21 cellular contexts compared by ENCODE assay signal in genomic region chr3:47042231-47042791, GRCh38.
"Had no signal": no experiment of that assay in that cellular context is flagged by ENCODE, and none has a peak within 500 bp of the region (broad histone marks: within the 10 kb centered on the region; RNA-seq: fewer than 3 reads in every experiment).

No MANE protein-coding gene starts in this region.

- H3K27ac Mint-ChIP-seq: activated CD8-positive, alpha-beta memory T cell treated with anti-CD3 and anti-CD28 coated beads, Interleukin-2, amount 10 ng/mL, durations not matched to agents 7 days and 5 days; activated naive CD8-positive, alpha-beta T cell treated with anti-CD3 and anti-CD28 coated beads, Interleukin-2, amount 10 ng/mL, durations not matched to agents 7 days and 5 days; neural progenitor cell had no signal

- H3K9me3 Mint-ChIP-seq: activated naive CD8-positive, alpha-beta T cell treated with anti-CD3 and anti-CD28 coated beads, Interleukin-2, amount 10 ng/mL, durations not matched to agents 7 days and 5 days; brain; neural progenitor cell had no signal

- H3K9me3 ChIP-seq: colonic mucosa, esophagus squamous epithelium, pancreas had no signal

- ATAC-seq: activated CD8-positive, alpha-beta memory T cell treated with anti-CD3 and anti-CD28 coated beads, Interleukin-2, amount 10 ng/mL, durations not matched to agents 7 days and 5 days; left ventricle myocardium superior; pancreas had no signal

- H3K4me2 ChIP-seq: neural progenitor cell had no signal

- H3K4me3 Mint-ChIP-seq: activated CD8-positive, alpha-beta memory T cell treated with anti-CD3 and anti-CD28 coated beads, Interleukin-2, amount 10 ng/mL, durations not matched to agents 7 days and 5 days; activated naive CD8-positive, alpha-beta T cell treated with anti-CD3 and anti-CD28 coated beads, Interleukin-2, amount 10 ng/mL, durations not matched to agents 7 days and 5 days; brain; neural progenitor cell had no signal

- H3K4me1 ChIP-seq: colonic mucosa, neural progenitor cell had no signal

- H2AFZ ChIP-seq: neural progenitor cell had no signal

- H3K27me3 ChIP-seq: colonic mucosa, esophagus squamous epithelium, neural progenitor cell, pancreas had no signal

- FAIRE-seq: endothelial cell of umbilical vein, keratinocyte, pancreas had no signal

- DNase-seq: activated CD4-positive, alpha-beta T cell treated with anti-CD3 and anti-CD28 coated beads, Interleukin-2, amount 50 U/mL, for 48 hours; activated CD4-positive, CD25-positive, alpha-beta regulatory T cell treated with anti-CD3 and anti-CD28 coated beads, Interleukin-2, amount 50 U/mL, for 72 hours; activated CD8-positive, alpha-beta memory T cell treated with anti-CD3 and anti-CD28 coated beads, Interleukin-2, amount 10 ng/mL, durations not matched to agents 7 days and 5 days; activated effector memory CD4-positive, alpha-beta T cell treated with Interleukin-2 at 50 U/mL for 16 hours; activated naive CD8-positive, alpha-beta T cell treated with anti-CD3 and anti-CD28 coated beads, Interleukin-2, amount 10 ng/mL, durations not matched to agents 7 days and 5 days; activated T-cell treated with anti-CD3 and anti-CD28 coated beads, Interleukin-2, amount 50 U/mL, for 1 hour; central memory CD4-positive, alpha-beta T cell; colonic mucosa; esophagus squamous epithelium; hippocampal formation; left ventricle myocardium superior; mesenchymal stem cell; pancreas; stimulated activated CD4-positive, alpha-beta T cell treated with anti-CD3 and anti-CD28 coated beads, Interleukin-4, amount 100 ng/mL, for 1 hour; stimulated activated naive CD4-positive, alpha-beta T cell; T1000; trophoblast cell had no signal

- H3K27me3 Mint-ChIP-seq: activated CD8-positive, alpha-beta memory T cell treated with anti-CD3 and anti-CD28 coated beads, Interleukin-2, amount 10 ng/mL, durations not matched to agents 7 days and 5 days; activated naive CD8-positive, alpha-beta T cell treated with anti-CD3 and anti-CD28 coated beads, Interleukin-2, amount 10 ng/mL, durations not matched to agents 7 days and 5 days; brain had no signal

- H3K9ac ChIP-seq: neural progenitor cell had no signal

- H3K4me1 Mint-ChIP-seq: neural progenitor cell had no signal

- H3K4me3 ChIP-seq: colonic mucosa, esophagus squamous epithelium, neural progenitor cell, pancreas had no signal

- H3K27ac ChIP-seq: colonic mucosa, esophagus squamous epithelium, neural progenitor cell, pancreas had no signal
